Comparison of ENCODE assay signal across 20 cellular contexts in genomic region chr1:15347182-15347581, GRCh38.
DNase-seq lines count a peak whose midpoint lies in the region; ATAC-seq and FAIRE-seq lines count a peak whose summit lies in the region.
"Had no signal": no experiment of that assay in that cellular context is flagged by ENCODE, and none has a peak within 500 bp of the region (broad histone marks: within the 10 kb centered on the region; RNA-seq: fewer than 3 reads in every experiment).

No MANE protein-coding gene starts in this region.

- peak overlapping the region; percentile 48 for H3K4me3 Mint-ChIP-seq in activated naive CD8-positive, alpha-beta T cell treated with anti-CD3 and anti-CD28 coated beads, Interleukin-2, amount 10 ng/mL, durations not matched to agents 7 days and 5 days
- H3K4me3 Mint-ChIP-seq in activated naive CD8-positive, alpha-beta T cell treated with anti-CD3 and anti-CD28 coated beads for 36 hours = no peak overlapping the region
- H3K4me3 Mint-ChIP-seq in T-helper 2 cell treated with Interferon-gamma antibody and Interleukin-4, amounts not matched to agents 5 μg/mL and 100 μg/mL, for 36 hours = peak overlapping the region; percentile 62
- H3K4me3 Mint-ChIP-seq in dendritic cell treated with granulocyte-macrophage colony-stimulating factor and Interleukin-4, amounts not matched to agents 40 ng/mL and 50 ng/mL, for 4 days = no peak overlapping the region
- H3K4me3 Mint-ChIP-seq: activated naive CD8-positive, alpha-beta T cell had no signal

- H3K36me3 Mint-ChIP-seq in activated naive CD8-positive, alpha-beta T cell treated with anti-CD3 and anti-CD28 coated beads, Interleukin-2, amount 10 ng/mL, durations not matched to agents 7 days and 5 days = no peaks in the 10 kb centered on the region
- no peaks in the 10 kb centered on the region for H3K36me3 Mint-ChIP-seq in activated naive CD8-positive, alpha-beta T cell treated with anti-CD3 and anti-CD28 coated beads for 36 hours
- H3K36me3 Mint-ChIP-seq in T-helper 2 cell treated with Interferon-gamma antibody and Interleukin-4, amounts not matched to agents 5 μg/mL and 100 μg/mL, for 36 hours (ENCODE audit: low read depth) = peaks cover 3% of the 10 kb centered on the region
- H3K36me3 Mint-ChIP-seq in dendritic cell treated with granulocyte-macrophage colony-stimulating factor and Interleukin-4, amounts not matched to agents 40 ng/mL and 50 ng/mL, for 4 days (ENCODE audit: low read depth) = no peaks in the 10 kb centered on the region
- H3K36me3 Mint-ChIP-seq: activated naive CD8-positive, alpha-beta T cell; naive thymus-derived CD8-positive, alpha-beta T cell had no signal

- no peaks in the 10 kb centered on the region for H3K9me3 Mint-ChIP-seq in activated naive CD8-positive, alpha-beta T cell treated with anti-CD3 and anti-CD28 coated beads, Interleukin-2, amount 10 ng/mL, durations not matched to agents 7 days and 5 days
- H3K9me3 Mint-ChIP-seq in activated naive CD8-positive, alpha-beta T cell treated with anti-CD3 and anti-CD28 coated beads for 36 hours = no peaks in the 10 kb centered on the region
- H3K9me3 Mint-ChIP-seq in T-helper 2 cell treated with Interferon-gamma antibody and Interleukin-4, amounts not matched to agents 5 μg/mL and 100 μg/mL, for 36 hours = no peaks in the 10 kb centered on the region
- no peaks in the 10 kb centered on the region for H3K9me3 Mint-ChIP-seq in dendritic cell treated with granulocyte-macrophage colony-stimulating factor and Interleukin-4, amounts not matched to agents 40 ng/mL and 50 ng/mL, for 4 days
- H3K9me3 Mint-ChIP-seq: naive thymus-derived CD8-positive, alpha-beta T cell had no signal

- peak; percentile 56 for ATAC-seq in activated naive CD8-positive, alpha-beta T cell treated with anti-CD3 and anti-CD28 coated beads, Interleukin-2, amount 10 ng/mL, durations not matched to agents 7 days and 5 days (ENCODE audit: low read depth)
- no peak for ATAC-seq in HG02938 (IDR thresholded peaks at IDR 0.05; ENCODE audit: unreplicated experiment)
- ATAC-seq: body of pancreas; left cardiac atrium; naive thymus-derived CD8-positive, alpha-beta T cell; pancreas; sciatic nerve had no signal

- POLR2A ChIA-PET in activated naive CD8-positive, alpha-beta T cell treated with anti-CD3 and anti-CD28 coated beads, Interleukin-2, amount 10 ng/mL, durations not matched to agents 7 days and 5 days (lab: Charles Lee) = interaction anchor here (0.9 to 1.1 kb wide), 3 partner anchors 63 to 500 kb away, joined by 3 to 6 read pairs (median 3); partner anchors contain the start of genes EFHD2 and SPEN

- peaks cover 54% of the 10 kb centered on the region for H3K4me1 Mint-ChIP-seq in activated naive CD8-positive, alpha-beta T cell treated with anti-CD3 and anti-CD28 coated beads, Interleukin-2, amount 10 ng/mL, durations not matched to agents 7 days and 5 days
- H3K4me1 Mint-ChIP-seq in activated naive CD8-positive, alpha-beta T cell treated with anti-CD3 and anti-CD28 coated beads for 36 hours = peaks cover 36% of the 10 kb centered on the region
- H3K4me1 Mint-ChIP-seq in T-helper 2 cell treated with Interferon-gamma antibody and Interleukin-4, amounts not matched to agents 5 μg/mL and 100 μg/mL, for 36 hours (ENCODE audit: low read depth) = peaks cover 59% of the 10 kb centered on the region
- peaks cover 81% of the 10 kb centered on the region for H3K4me1 Mint-ChIP-seq in dendritic cell treated with granulocyte-macrophage colony-stimulating factor and Interleukin-4, amounts not matched to agents 40 ng/mL and 50 ng/mL, for 4 days (ENCODE audit: low read depth)

- no peak for FAIRE-seq in GM19239 (lab: Jason Lieb, UNC)
- FAIRE-seq: endometrium, GM18507, pancreas had no signal

- in situ Hi-C loops in G401 (cut with HindIII; ENCODE audit: low sequenced_read_pairs) = no loop called here

- H3K27me3 Mint-ChIP-seq in activated naive CD8-positive, alpha-beta T cell treated with anti-CD3 and anti-CD28 coated beads, Interleukin-2, amount 10 ng/mL, durations not matched to agents 7 days and 5 days = peaks cover 17% of the 10 kb centered on the region
- peaks cover 59% of the 10 kb centered on the region for H3K27me3 Mint-ChIP-seq in activated naive CD8-positive, alpha-beta T cell treated with anti-CD3 and anti-CD28 coated beads for 36 hours
- peaks cover 2% of the 10 kb centered on the region for H3K27me3 Mint-ChIP-seq in T-helper 2 cell treated with Interferon-gamma antibody and Interleukin-4, amounts not matched to agents 5 μg/mL and 100 μg/mL, for 36 hours (ENCODE audit: low read depth)
- peaks cover 9% of the 10 kb centered on the region for H3K27me3 Mint-ChIP-seq in dendritic cell treated with granulocyte-macrophage colony-stimulating factor and Interleukin-4, amounts not matched to agents 40 ng/mL and 50 ng/mL, for 4 days

- peak overlapping the region; percentile 71 for H3K27ac Mint-ChIP-seq in activated naive CD8-positive, alpha-beta T cell treated with anti-CD3 and anti-CD28 coated beads, Interleukin-2, amount 10 ng/mL, durations not matched to agents 7 days and 5 days
- H3K27ac Mint-ChIP-seq in activated naive CD8-positive, alpha-beta T cell treated with anti-CD3 and anti-CD28 coated beads for 36 hours = no peak overlapping the region
- H3K27ac Mint-ChIP-seq in T-helper 2 cell treated with Interferon-gamma antibody and Interleukin-4, amounts not matched to agents 5 μg/mL and 100 μg/mL, for 36 hours = peak overlapping the region; percentile 80
- H3K27ac Mint-ChIP-seq in dendritic cell treated with granulocyte-macrophage colony-stimulating factor and Interleukin-4, amounts not matched to agents 40 ng/mL and 50 ng/mL, for 4 days = peak overlapping the region; percentile 93
- H3K27ac Mint-ChIP-seq: activated naive CD8-positive, alpha-beta T cell had no signal

- DNase-seq in activated naive CD8-positive, alpha-beta T cell treated with anti-CD3 and anti-CD28 coated beads, Interleukin-2, amount 10 ng/mL, durations not matched to agents 7 days and 5 days = no peak
- DNase-seq in activated naive CD8-positive, alpha-beta T cell treated with anti-CD3 and anti-CD28 coated beads for 36 hours = no peak
- peak; percentile 47 for DNase-seq in T-helper 2 cell treated with Interferon-gamma antibody and Interleukin-4, amounts not matched to agents 5 μg/mL and 100 μg/mL, for 36 hours (ENCODE audit: low spot score)
- DNase-seq in GM19239 (ENCODE audit: insufficient read length, low spot score) = no peak
- DNase-seq in G401 (ENCODE audit: low spot score) = no peak
- DNase-seq: body of pancreas; HCEC 1CT; left cardiac atrium; mesenchymal stem cell; NCI-H1417 treated with DMSO at 0.1 percent for 48 hours; NCI-H510A treated with DMSO at 0.1 percent for 48 hours; pancreas; stimulated activated CD4-positive, alpha-beta T cell treated with anti-CD3 and anti-CD28 coated beads, Interleukin-15, amount 100 ng/mL, for 24 hours had no signal

- intact Hi-C loops in dendritic cell treated with granulocyte-macrophage colony-stimulating factor and Interleukin-4, amounts not matched to agents 40 ng/mL and 50 ng/mL, for 4 days (cut with micrococcal nuclease) = loop anchor here (2.0 kb wide), 2 partner anchors 16 to 18 kb away; no protein-coding TSS in a partner anchor

Comparison
In these comparisons a context has a peak if more than half of its experiments do, and no peak if none do; other contexts are left out.
1. H3K4me3 Mint-ChIP-seq: peak in activated naive CD8-positive, alpha-beta T cell treated with anti-CD3 and anti-CD28 coated beads, Interleukin-2, amount 10 ng/mL, durations not matched to agents 7 days and 5 days (single experiment) and T-helper 2 cell treated with Interferon-gamma antibody and Interleukin-4, amounts not matched to agents 5 μg/mL and 100 μg/mL, for 36 hours (single experiment); none in activated naive CD8-positive, alpha-beta T cell treated with anti-CD3 and anti-CD28 coated beads for 36 hours (single experiment) and dendritic cell treated with granulocyte-macrophage colony-stimulating factor and Interleukin-4, amounts not matched to agents 40 ng/mL and 50 ng/mL, for 4 days (single experiment).